ENCODE assay signal across 1 cellular context in the genomic region with DNA sequence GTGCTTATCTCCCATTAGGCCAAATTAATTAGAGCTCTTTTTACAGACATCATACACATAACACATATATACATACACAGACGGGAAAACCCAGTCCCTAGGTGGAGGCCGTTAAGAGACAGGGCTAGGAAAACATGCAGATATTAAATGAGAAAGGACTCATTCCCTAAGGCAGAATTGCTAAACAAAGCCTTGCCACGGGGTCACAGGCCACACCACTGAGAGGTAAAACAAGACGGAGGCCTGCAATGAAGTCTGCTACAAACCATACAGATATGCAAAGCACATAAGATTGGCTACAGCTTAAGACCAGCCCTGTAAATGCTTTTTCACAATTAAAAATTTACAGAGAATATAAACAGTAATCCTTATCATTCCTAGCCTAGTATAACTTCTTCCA.
TF ChIP-seq lines count a peak whose summit lies in the region.

No MANE protein-coding gene starts in this region.

TF ChIP-seq in WTC11, 78 proteins besides CTCF, POLR2A, EP300 and RAD21 (continued from another document):
- TF ChIP-seq, protein P1, sequence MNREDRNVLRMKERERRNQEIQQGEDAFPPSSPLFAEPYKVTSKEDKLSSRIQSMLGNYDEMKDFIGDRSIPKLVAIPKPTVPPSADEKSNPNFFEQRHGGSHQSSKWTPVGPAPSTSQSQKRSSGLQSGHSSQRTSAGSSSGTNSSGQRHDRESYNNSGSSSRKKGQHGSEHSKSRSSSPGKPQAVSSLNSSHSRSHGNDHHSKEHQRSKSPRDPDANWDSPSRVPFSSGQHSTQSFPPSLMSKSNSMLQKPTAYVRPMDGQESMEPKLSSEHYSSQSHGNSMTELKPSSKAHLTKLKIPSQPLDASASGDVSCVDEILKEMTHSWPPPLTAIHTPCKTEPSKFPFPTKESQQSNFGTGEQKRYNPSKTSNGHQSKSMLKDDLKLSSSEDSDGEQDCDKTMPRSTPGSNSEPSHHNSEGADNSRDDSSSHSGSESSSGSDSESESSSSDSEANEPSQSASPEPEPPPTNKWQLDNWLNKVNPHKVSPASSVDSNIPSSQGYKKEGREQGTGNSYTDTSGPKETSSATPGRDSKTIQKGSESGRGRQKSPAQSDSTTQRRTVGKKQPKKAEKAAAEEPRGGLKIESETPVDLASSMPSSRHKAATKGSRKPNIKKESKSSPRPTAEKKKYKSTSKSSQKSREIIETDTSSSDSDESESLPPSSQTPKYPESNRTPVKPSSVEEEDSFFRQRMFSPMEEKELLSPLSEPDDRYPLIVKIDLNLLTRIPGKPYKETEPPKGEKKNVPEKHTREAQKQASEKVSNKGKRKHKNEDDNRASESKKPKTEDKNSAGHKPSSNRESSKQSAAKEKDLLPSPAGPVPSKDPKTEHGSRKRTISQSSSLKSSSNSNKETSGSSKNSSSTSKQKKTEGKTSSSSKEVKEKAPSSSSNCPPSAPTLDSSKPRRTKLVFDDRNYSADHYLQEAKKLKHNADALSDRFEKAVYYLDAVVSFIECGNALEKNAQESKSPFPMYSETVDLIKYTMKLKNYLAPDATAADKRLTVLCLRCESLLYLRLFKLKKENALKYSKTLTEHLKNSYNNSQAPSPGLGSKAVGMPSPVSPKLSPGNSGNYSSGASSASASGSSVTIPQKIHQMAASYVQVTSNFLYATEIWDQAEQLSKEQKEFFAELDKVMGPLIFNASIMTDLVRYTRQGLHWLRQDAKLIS (CRISPR knock-in tag; IDR thresholded peaks at IDR 0.05; ENCODE audit: borderline replicate concordance) = no peak
- TF ChIP-seq AR (CRISPR knock-in tag; IDR thresholded peaks at IDR 0.05) (no peak), E2F4 (CRISPR knock-in tag; IDR thresholded peaks at IDR 0.05; ENCODE audit: borderline replicate concordance, low read depth) (no peak)
